Comparison of ENCODE assay signal across 9 cellular contexts in the genomic region with DNA sequence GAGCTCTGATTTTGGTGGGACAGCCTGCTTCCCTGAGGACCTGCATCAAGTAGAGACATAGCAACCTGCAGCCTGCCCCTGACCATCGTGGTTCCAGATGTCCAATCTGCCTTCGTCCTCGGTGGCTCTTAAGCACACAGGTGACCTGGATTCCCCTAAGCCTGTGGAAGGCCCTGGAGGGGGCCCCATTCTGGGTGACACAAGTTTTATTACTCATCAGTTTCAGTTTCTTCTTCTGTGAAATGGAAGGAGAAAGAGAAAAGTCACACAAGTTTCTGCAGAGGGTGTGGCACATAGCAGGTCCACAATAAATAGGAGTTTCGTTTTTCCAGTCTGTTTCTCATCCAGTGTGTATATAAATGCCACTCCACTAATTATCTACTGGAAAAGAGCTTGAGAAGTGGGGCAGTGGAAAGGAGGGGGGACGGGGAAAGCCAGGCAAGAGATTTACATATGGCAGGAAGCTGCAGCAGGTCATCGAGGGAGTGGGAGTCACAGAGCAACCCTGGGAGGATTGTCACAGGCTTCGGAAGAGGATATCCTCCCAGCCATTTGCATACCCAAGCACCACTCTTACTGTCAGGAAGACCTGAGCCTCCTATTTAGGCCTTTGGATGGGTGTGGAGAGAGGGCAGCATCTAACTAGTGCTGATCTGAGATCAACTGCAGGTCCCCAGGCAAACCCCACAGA. TPM values are rescaled to one million over a fixed set of nuclear protein-coding genes. Genes with fewer than 3 reads are reported as not detected.
DNase-seq lines count a peak whose midpoint lies in the region; ATAC-seq lines count a peak whose summit lies in the region.
"Had no signal": no experiment of that assay in that cellular context is flagged by ENCODE, and none has a peak within 500 bp of the region (broad histone marks: within the 10 kb centered on the region; RNA-seq: fewer than 3 reads in every experiment).

No MANE protein-coding gene starts in this region.

- DNase-seq in activated CD4-positive, alpha-beta T cell treated with anti-CD3 and anti-CD28 coated beads, Interleukin-2, amount 10 ng/mL, durations not matched to agents 7 days and 5 days = peak; percentile 54
- no peak for DNase-seq in activated CD4-positive, alpha-beta T cell treated with anti-CD3 and anti-CD28 coated beads, Interleukin-2, amount 50 U/mL, for 4 hours
- DNase-seq in activated CD4-positive, CD25-positive, alpha-beta regulatory T cell treated with anti-CD3 and anti-CD28 coated beads, Interleukin-2, amount 50 U/mL, for 72 hours = peak; percentile 39
- peak; percentile 63 for DNase-seq in stimulated activated CD8-positive, alpha-beta memory T cell treated with anti-CD3 and anti-CD28 coated beads, Interleukin-4, amount 100 ng/mL, for 48 hours
- DNase-seq in inferior parietal cortex (ENCODE audit: extremely low spot score) (no peak), substantia nigra (lab: John Stamatoyannopoulos, UW) (no peak), NCI-H1694 (lab: John Stamatoyannopoulos, UW) (no peak)

- no peaks in the 10 kb centered on the region for H3K27me3 Mint-ChIP-seq in activated CD4-positive, alpha-beta T cell treated with anti-CD3 and anti-CD28 coated beads, Interleukin-2, amount 10 ng/mL, durations not matched to agents 7 days and 5 days

- peaks cover 15% of the 10 kb centered on the region for H3K36me3 Mint-ChIP-seq in activated CD4-positive, alpha-beta T cell treated with anti-CD3 and anti-CD28 coated beads, Interleukin-2, amount 10 ng/mL, durations not matched to agents 7 days and 5 days (ENCODE audit: low read depth)

- CTCF ChIA-PET in activated CD4-positive, alpha-beta T cell treated with anti-CD3 and anti-CD28 coated beads, Interleukin-2, amount 10 ng/mL, durations not matched to agents 7 days and 5 days (lab: Charles Lee) = interaction anchor here (1.3 to 14.8 kb wide), 3 partner anchors 9 to 81 kb away, joined by 3 to 225 read pairs (median 106); a partner anchor contains a TSS

- no peak overlapping the region for H3K4me3 Mint-ChIP-seq in activated CD4-positive, alpha-beta T cell treated with anti-CD3 and anti-CD28 coated beads, Interleukin-2, amount 10 ng/mL, durations not matched to agents 7 days and 5 days

- peaks cover 14% of the 10 kb centered on the region for H3K9me3 Mint-ChIP-seq in activated CD4-positive, alpha-beta T cell treated with anti-CD3 and anti-CD28 coated beads, Interleukin-2, amount 10 ng/mL, durations not matched to agents 7 days and 5 days

- H3K27ac ChIP-seq in substantia nigra (ENCODE audit: low read depth, low read length, poor library complexity, severe bottlenecking) = no peak overlapping the region

- peak; percentile 31 for ATAC-seq in HG02623 (IDR thresholded peaks at IDR 0.05; ENCODE audit: unreplicated experiment)
- ATAC-seq: Right ventricle myocardium inferior had no signal

- peak overlapping the region; percentile 96 for H3K27ac Mint-ChIP-seq in activated CD4-positive, alpha-beta T cell treated with anti-CD3 and anti-CD28 coated beads, Interleukin-2, amount 10 ng/mL, durations not matched to agents 7 days and 5 days

- POLR2A ChIA-PET in activated CD4-positive, alpha-beta T cell treated with anti-CD3 and anti-CD28 coated beads, Interleukin-2, amount 10 ng/mL, durations not matched to agents 7 days and 5 days (lab: Charles Lee) = no interaction called here

- peaks cover 56% of the 10 kb centered on the region for H3K4me1 Mint-ChIP-seq in activated CD4-positive, alpha-beta T cell treated with anti-CD3 and anti-CD28 coated beads, Interleukin-2, amount 10 ng/mL, durations not matched to agents 7 days and 5 days

RNA-seq across cellular contexts. Expression of a gene that starts 10.0 kb away (rescaled TPM):
- not detected for total RNA-seq in activated CD4-positive, alpha-beta T cell treated with anti-CD3 and anti-CD28 coated beads, Interleukin-2, amount 10 ng/mL, durations not matched to agents 7 days and 5 days

Comparison
In these comparisons a context has a peak if more than half of its experiments do, and no peak if none do; other contexts are left out.
1. DNase-seq: peak in activated CD4-positive, alpha-beta T cell treated with anti-CD3 and anti-CD28 coated beads, Interleukin-2, amount 10 ng/mL, durations not matched to agents 7 days and 5 days (single experiment), activated CD4-positive, CD25-positive, alpha-beta regulatory T cell treated with anti-CD3 and anti-CD28 coated beads, Interleukin-2, amount 50 U/mL, for 72 hours (single experiment) and stimulated activated CD8-positive, alpha-beta memory T cell treated with anti-CD3 and anti-CD28 coated beads, Interleukin-4, amount 100 ng/mL, for 48 hours (single experiment); none in activated CD4-positive, alpha-beta T cell treated with anti-CD3 and anti-CD28 coated beads, Interleukin-2, amount 50 U/mL, for 4 hours (0 of 2), inferior parietal cortex (single experiment), substantia nigra (0 of 49) and NCI-H1694 (single experiment).